In genomic region chr17:27982688-27983087, GRCh38 we compare ENCODE assay signal across 21 cellular contexts.
"Had no signal": no experiment of that assay in that cellular context is flagged by ENCODE, and none has a peak within 500 bp of the region (broad histone marks: within the 10 kb centered on the region; RNA-seq: fewer than 3 reads in every experiment).

No MANE protein-coding gene starts in this region.

- FAIRE-seq: kidney, pancreas, urothelium cell line had no signal

- DNase-seq: cortex of kidney; effector memory CD8-positive, alpha-beta T cell; foreskin fibroblast; gastrocnemius medialis; head of caudate nucleus; kidney; mucosa of descending colon; naive B cell; pancreas; right lobe of liver; stimulated activated CD4-positive, alpha-beta T cell treated with anti-CD3 and anti-CD28 coated beads, Interleukin-12 subunit alpha, Interleukin-12 subunit beta, amount 100 ng/mL, for 4 hours; stimulated activated CD4-positive, alpha-beta T cell treated with anti-CD3 and anti-CD28 coated beads, Interleukin-1b, Interleukin-23, amount 100 ng/mL, for 48 hours; stimulated activated CD4-positive, alpha-beta T cell treated with anti-CD3 and anti-CD28 coated beads, Interleukin-4, amount 100 ng/mL, for 1 hour; stimulated activated CD8-positive, alpha-beta memory T cell treated with anti-CD3 and anti-CD28 coated beads, Interleukin-4, amount 100 ng/mL, for 48 hours; stimulated activated naive CD4-positive, alpha-beta T cell treated with Interleukin-2 at 50 U/mL for 16 hours; stomach; tibial artery had no signal

- H3K4me2 ChIP-seq: smooth muscle cell had no signal

- H3K4me1 ChIP-seq: gastrocnemius medialis, pancreas, right lobe of liver had no signal

- H3K9me3 ChIP-seq: gastrocnemius medialis, mucosa of descending colon, neutrophil, pancreas, right lobe of liver, stomach, tibial artery had no signal

- H3K27ac ChIP-seq: neutrophil, pancreas, right lobe of liver, stomach, tibial artery had no signal

- H3K27me3 ChIP-seq: gastrocnemius medialis, pancreas, right lobe of liver had no signal

- H3K36me3 ChIP-seq: gastrocnemius medialis, neutrophil, pancreas, right lobe of liver, stomach, tibial artery had no signal

- H3K4me3 ChIP-seq: gastrocnemius medialis, lung, mucosa of descending colon, pancreas, right lobe of liver, smooth muscle cell, stomach, tibial artery had no signal
